ENCODE assay signal across 8 cellular contexts in genomic region chr1:155176544-155177071, GRCh38. TPM values are rescaled to one million over a fixed set of nuclear protein-coding genes. Genes with fewer than 3 reads are reported as not detected.
DNase-seq lines count a peak whose midpoint lies in the region; ATAC-seq and TF ChIP-seq lines count a peak whose summit lies in the region.

No MANE protein-coding gene starts in this region.

- no peaks in the 10 kb centered on the region for H3K9me3 Mint-ChIP-seq in activated T-helper 2 cell treated with anti-CD3 and anti-CD28 coated beads, Interferon-gamma antibody, Interleukin-2, Interleukin-4, amounts not matched to agents 10 μg/mL and 5 μg/mL and 100 μg/mL, durations not matched to agents 14 hours and 24 hours and 36 hours

- peaks cover 38% of the 10 kb centered on the region for H3K4me1 Mint-ChIP-seq in activated T-helper 2 cell treated with anti-CD3 and anti-CD28 coated beads, Interferon-gamma antibody, Interleukin-2, Interleukin-4, amounts not matched to agents 10 μg/mL and 5 μg/mL and 100 μg/mL, durations not matched to agents 14 hours and 24 hours and 36 hours (ENCODE audit: low read depth)

- H3K27me3 Mint-ChIP-seq in activated T-helper 2 cell treated with anti-CD3 and anti-CD28 coated beads, Interferon-gamma antibody, Interleukin-2, Interleukin-4, amounts not matched to agents 10 μg/mL and 5 μg/mL and 100 μg/mL, durations not matched to agents 14 hours and 24 hours and 36 hours (ENCODE audit: low read depth) = no peaks in the 10 kb centered on the region

- H3K4me3 Mint-ChIP-seq in activated T-helper 2 cell treated with anti-CD3 and anti-CD28 coated beads, Interferon-gamma antibody, Interleukin-2, Interleukin-4, amounts not matched to agents 10 μg/mL and 5 μg/mL and 100 μg/mL, durations not matched to agents 14 hours and 24 hours and 36 hours (ENCODE audit: low read depth) = peak overlapping the region; percentile 59

- DNase-seq in ELR (ENCODE audit: low read depth) = peak; percentile 80
- DNase-seq in MV-4-11 (lab: John Stamatoyannopoulos, UW) = peak; percentile 63
- peak; percentile 30 for DNase-seq in SIG-M5 (lab: John Stamatoyannopoulos, UW)
- peak; percentile 71 for DNase-seq in activated T-helper 2 cell treated with anti-CD3 and anti-CD28 coated beads, Interferon-gamma antibody, Interleukin-2, Interleukin-4, amounts not matched to agents 10 μg/mL and 5 μg/mL and 100 μg/mL, durations not matched to agents 14 hours and 24 hours and 36 hours (ENCODE audit: low spot score)
- DNase-seq in fibroblast of the aortic adventitia (ENCODE audit: low read depth) = peak; percentile 80
- no peak for DNase-seq in thoracic aorta (ENCODE audit: low spot score)

- H3K9me3 ChIP-seq in neutrophil (no peaks in the 10 kb centered on the region), thoracic aorta (no peaks in the 10 kb centered on the region)

- no peaks in the 10 kb centered on the region for H3K36me3 ChIP-seq in neutrophil
- H3K36me3 ChIP-seq in thoracic aorta = no peaks in the 10 kb centered on the region

- H3K27me3 ChIP-seq in neutrophil = peaks cover 19% of the 10 kb centered on the region
- no peaks in the 10 kb centered on the region for H3K27me3 ChIP-seq in thoracic aorta (replicated peaks; ENCODE audit: insufficient read depth)

- ATAC-seq in thoracic aorta (ENCODE audit: insufficient number of reproducible peaks, low FRiP score, low read depth) (no peak), HG02938 (IDR thresholded peaks at IDR 0.05; ENCODE audit: unreplicated experiment) (no peak)

- H3K36me3 Mint-ChIP-seq in activated T-helper 2 cell treated with anti-CD3 and anti-CD28 coated beads, Interferon-gamma antibody, Interleukin-2, Interleukin-4, amounts not matched to agents 10 μg/mL and 5 μg/mL and 100 μg/mL, durations not matched to agents 14 hours and 24 hours and 36 hours (ENCODE audit: low read depth) = peaks cover 40% of the 10 kb centered on the region

- intact Hi-C loops in activated T-helper 2 cell treated with anti-CD3 and anti-CD28 coated beads, Interferon-gamma antibody, Interleukin-2, Interleukin-4, amounts not matched to agents 10 μg/mL and 5 μg/mL and 100 μg/mL, durations not matched to agents 14 hours and 24 hours and 36 hours (cut with micrococcal nuclease) = loop anchor here (1.0 to 2.0 kb wide), 2 partner anchors 16 to 50 kb away; no protein-coding TSS in a partner anchor

- H3K27ac ChIP-seq in neutrophil (no peak overlapping the region), thoracic aorta (no peak overlapping the region)

- H3K27ac Mint-ChIP-seq in activated T-helper 2 cell treated with anti-CD3 and anti-CD28 coated beads, Interferon-gamma antibody, Interleukin-2, Interleukin-4, amounts not matched to agents 10 μg/mL and 5 μg/mL and 100 μg/mL, durations not matched to agents 14 hours and 24 hours and 36 hours = peak overlapping the region; percentile 9

- TF ChIP-seq CTCF in fibroblast of the aortic adventitia (IDR thresholded peaks at IDR 0.05; ENCODE audit: insufficient read depth, low read length) (peak; percentile 94), neutrophil (IDR thresholded peaks at IDR 0.05) (peak; percentile 89), thoracic aorta (IDR thresholded peaks at IDR 0.05) (peak; percentile 94)

- H3K4me1 ChIP-seq in neutrophil (ENCODE audit: control insufficient read depth in 1 of 2, insufficient read depth in 1 of 2, low read depth in 1 of 2, low read length in 1 of 2) (peaks cover 32 to 37% of the 10 kb centered on the region in 2 experiments), thoracic aorta (ENCODE audit: control insufficient read depth in 1 of 2, low read depth in 2 of 2) (peaks cover 8 to 32% of the 10 kb centered on the region in 2 donors)

- H3K4me3 ChIP-seq in fibroblast of the aortic adventitia (ENCODE audit: low read depth, low read length) (no peak overlapping the region), neutrophil (ENCODE audit: low read depth in 1 of 2, low read length in 1 of 2) (no peak overlapping the region), thoracic aorta (no peak overlapping the region)

RNA-seq across cellular contexts. Expression of gene TRIM46, which starts 3.0 kb away (rescaled TPM):
- total RNA-seq in activated T-helper 2 cell treated with anti-CD3 and anti-CD28 coated beads, Interferon-gamma antibody, Interleukin-2, Interleukin-4, amounts not matched to agents 10 μg/mL and 5 μg/mL and 100 μg/mL, durations not matched to agents 14 hours and 24 hours and 36 hours = 10.7 and 11.5 TPM in 2 replicates
- 5.2 and 13.2 TPM in 2 replicates for total RNA-seq in fibroblast of the aortic adventitia (ENCODE audit: low replicate concordance)
- 1 to 10 TPM; 2.7 to 5.8 TPM for total RNA-seq in thoracic aorta

RNA-seq across cellular contexts. Expression of gene KRTCAP2, which starts 3.5 kb away (rescaled TPM):
- 237 and 247 TPM in 2 replicates for total RNA-seq in activated T-helper 2 cell treated with anti-CD3 and anti-CD28 coated beads, Interferon-gamma antibody, Interleukin-2, Interleukin-4, amounts not matched to agents 10 μg/mL and 5 μg/mL and 100 μg/mL, durations not matched to agents 14 hours and 24 hours and 36 hours
- 29.8 and 100 TPM in 2 replicates for total RNA-seq in fibroblast of the aortic adventitia (ENCODE audit: low replicate concordance)
- 100 to 1,000 TPM; 106 to 112 TPM for total RNA-seq in thoracic aorta

RNA-seq across cellular contexts. Expression of gene THBS3, which starts 31.1 kb away (rescaled TPM):
- total RNA-seq in activated T-helper 2 cell treated with anti-CD3 and anti-CD28 coated beads, Interferon-gamma antibody, Interleukin-2, Interleukin-4, amounts not matched to agents 10 μg/mL and 5 μg/mL and 100 μg/mL, durations not matched to agents 14 hours and 24 hours and 36 hours = 10.4 and 13.1 TPM in 2 replicates
- total RNA-seq in fibroblast of the aortic adventitia (ENCODE audit: low replicate concordance) = 29.3 and 41.1 TPM in 2 replicates
- 10 to 100 TPM; 45.3 to 81.6 TPM for total RNA-seq in thoracic aorta

RNA-seq across cellular contexts. Expression of gene MTX1, which starts 31.9 kb away (rescaled TPM):
- 58.6 and 64.0 TPM in 2 replicates for total RNA-seq in activated T-helper 2 cell treated with anti-CD3 and anti-CD28 coated beads, Interferon-gamma antibody, Interleukin-2, Interleukin-4, amounts not matched to agents 10 μg/mL and 5 μg/mL and 100 μg/mL, durations not matched to agents 14 hours and 24 hours and 36 hours
- total RNA-seq in fibroblast of the aortic adventitia (ENCODE audit: low replicate concordance) (13.7 and 26.1 TPM in 2 replicates), thoracic aorta (10 to 100 TPM; 21.7 to 22.9 TPM)

RNA-seq across cellular contexts. Expression of gene DPM3, which starts 36.3 kb away (rescaled TPM):
- total RNA-seq in activated T-helper 2 cell treated with anti-CD3 and anti-CD28 coated beads, Interferon-gamma antibody, Interleukin-2, Interleukin-4, amounts not matched to agents 10 μg/mL and 5 μg/mL and 100 μg/mL, durations not matched to agents 14 hours and 24 hours and 36 hours = 49.0 and 51.0 TPM in 2 replicates
- total RNA-seq in fibroblast of the aortic adventitia (ENCODE audit: low replicate concordance) (26.1 and 46.3 TPM in 2 replicates), thoracic aorta (10 to 100 TPM; 28.8 to 68.6 TPM)
